ENCODE assay signal across 8 cellular contexts in the genomic region with DNA sequence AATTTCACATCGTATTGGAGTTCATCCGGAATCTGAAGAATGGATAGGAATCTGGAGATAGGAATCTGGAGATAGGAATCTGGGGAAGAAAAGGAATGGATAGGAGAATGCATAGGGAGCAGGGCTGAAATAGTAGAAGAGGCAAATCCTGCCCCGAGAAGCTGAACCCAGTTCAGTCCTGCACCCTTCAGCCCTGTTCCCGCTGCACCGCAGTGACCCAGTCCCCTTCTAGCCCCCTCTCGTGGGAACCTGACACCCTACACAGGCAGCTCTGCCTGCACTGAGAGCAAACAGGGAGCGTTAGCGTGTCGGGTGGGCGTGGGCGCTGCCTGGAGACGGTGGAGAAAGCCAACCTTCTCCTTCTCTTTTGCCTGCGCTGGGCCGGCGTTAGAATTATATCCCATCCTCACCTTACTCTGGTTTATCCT. TPM values are rescaled to one million over a fixed set of nuclear protein-coding genes. Genes with fewer than 3 reads are reported as not detected.
DNase-seq lines count a peak whose midpoint lies in the region; ATAC-seq and TF ChIP-seq lines count a peak whose summit lies in the region.
"Had no signal": no experiment of that assay in that cellular context is flagged by ENCODE, and none has a peak within 500 bp of the region (broad histone marks: within the 10 kb centered on the region; RNA-seq: fewer than 3 reads in every experiment).

No MANE protein-coding gene starts in this region.

- H3K4me1 Mint-ChIP-seq in CD4-positive, alpha-beta memory T cell, result peaks cover 0 to 11% (median 5%) of the 10 kb centered on the region in 4 donors
- no peaks in the 10 kb centered on the region for H3K4me1 Mint-ChIP-seq in activated T-helper 17 cell treated with anti-CD3 and anti-CD28 coated beads, Interleukin-2, amount 50 U/mL, for 72 hours
- peaks cover 0 to 12% (median 0%) of the 10 kb centered on the region in 3 donors for H3K4me1 Mint-ChIP-seq in naive B cell

- H3K27ac Mint-ChIP-seq in CD4-positive, alpha-beta memory T cell, result no peak overlapping the region
- H3K27ac Mint-ChIP-seq in activated T-helper 17 cell treated with anti-CD3 and anti-CD28 coated beads, Interleukin-2, amount 50 U/mL, for 72 hours, result no peak overlapping the region
- H3K27ac Mint-ChIP-seq in naive B cell, result no peak overlapping the region

- in situ Hi-C loops in GM13976 (cut with MboI; ENCODE audit: low sequenced_read_pairs, unreplicated experiment), result no loop called here

- H3K4me3 Mint-ChIP-seq in CD4-positive, alpha-beta memory T cell, result peak overlapping the region; percentile 73 to 86 (median 83)
- H3K4me3 Mint-ChIP-seq in activated T-helper 17 cell treated with anti-CD3 and anti-CD28 coated beads, Interleukin-2, amount 50 U/mL, for 72 hours, result no peak overlapping the region
- peak overlapping the region in 6 of 8 donors; percentile 39 to 91 (median 82) for H3K4me3 Mint-ChIP-seq in naive B cell

- peaks cover 8 to 11% of the 10 kb centered on the region in 2 donors for H3K27me3 Mint-ChIP-seq in CD4-positive, alpha-beta memory T cell
- no peaks in the 10 kb centered on the region for H3K27me3 Mint-ChIP-seq in activated T-helper 17 cell treated with anti-CD3 and anti-CD28 coated beads, Interleukin-2, amount 50 U/mL, for 72 hours
- peaks cover 0 to 10% (median 0%) of the 10 kb centered on the region in 3 donors for H3K27me3 Mint-ChIP-seq in naive B cell

- peaks cover 11% of the 10 kb centered on the region for H3K4me1 ChIP-seq in CD4-positive, alpha-beta memory T cell (ENCODE audit: insufficient read depth, low read length)

- no peak overlapping the region for H3K27ac ChIP-seq in CD4-positive, alpha-beta memory T cell (ENCODE audit: low read depth, low read length)

- no peaks in the 10 kb centered on the region for H3K9me3 ChIP-seq in CD4-positive, alpha-beta memory T cell (ENCODE audit: control insufficient read depth in 1 of 2, low read length in 2 of 2)

- H3K27me3 ChIP-seq in CD4-positive, alpha-beta memory T cell (ENCODE audit: insufficient read depth, low read length), result peaks cover 21% of the 10 kb centered on the region

- POLR2A ChIA-PET in CD4-positive, alpha-beta memory T cell (lab: Charles Lee; ENCODE audit: partially characterized antibody), result interaction anchor here (0.8 kb wide), 1 partner anchor 21 kb away, joined by 4 read pairs; no protein-coding TSS in a partner anchor

- intact Hi-C loops in CD4-positive, alpha-beta memory T cell (cut with micrococcal nuclease), result loop anchor here (2.0 to 10.0 kb wide), 2 partner anchors 24 to 186 kb away; a partner anchor contains a TSS

- DNase-seq in CD4-positive, alpha-beta memory T cell, result no peak
- no peak for DNase-seq in naive B cell
- DNase-seq in GM13976 (ENCODE audit: low spot score), result no peak
- DNase-seq: effector CD8-positive, alpha-beta T cell had no signal

- TF ChIP-seq CTCF in GM13976 (IDR thresholded peaks at IDR 0.05; ENCODE audit: borderline replicate concordance, control extremely low read depth, extremely low read depth, insufficient read depth, missing control alignments), result no peak

- no peaks in the 10 kb centered on the region for H3K36me3 ChIP-seq in CD4-positive, alpha-beta memory T cell (ENCODE audit: insufficient read depth, low read length)

- H3K36me3 Mint-ChIP-seq in CD4-positive, alpha-beta memory T cell, result no peaks in the 10 kb centered on the region
- H3K36me3 Mint-ChIP-seq in activated T-helper 17 cell treated with anti-CD3 and anti-CD28 coated beads, Interleukin-2, amount 50 U/mL, for 72 hours (ENCODE audit: low read depth), result no peaks in the 10 kb centered on the region
- H3K36me3 Mint-ChIP-seq in naive B cell, result no peaks in the 10 kb centered on the region

- peak; percentile 30 for ATAC-seq in activated T-helper 17 cell treated with anti-CD3 and anti-CD28 coated beads, Interleukin-2, amount 50 U/mL, for 72 hours (replicated peaks)
- ATAC-seq in naive B cell (ENCODE audit: low read depth in 2 of 2) (peak; percentile 36 to 44), GM19397 (IDR thresholded peaks at IDR 0.05; ENCODE audit: unreplicated experiment) (no peak), GM21576 (IDR thresholded peaks at IDR 0.05; ENCODE audit: unreplicated experiment) (no peak)

- H3K4me3 ChIP-seq in CD4-positive, alpha-beta memory T cell (ENCODE audit: low read length in 2 of 2), result peak overlapping the region in 1 of 2 donors; percentile 23

- CTCF ChIA-PET in CD4-positive, alpha-beta memory T cell (lab: Charles Lee; ENCODE audit: partially characterized antibody), result interaction anchor here (0.5 to 1.6 kb wide), 2 partner anchors 70 to 105 kb away, joined by 5 to 9 read pairs; no protein-coding TSS in a partner anchor

- no peaks in the 10 kb centered on the region for H3K9me3 Mint-ChIP-seq in CD4-positive, alpha-beta memory T cell
- no peaks in the 10 kb centered on the region for H3K9me3 Mint-ChIP-seq in activated T-helper 17 cell treated with anti-CD3 and anti-CD28 coated beads, Interleukin-2, amount 50 U/mL, for 72 hours
- no peaks in the 10 kb centered on the region for H3K9me3 Mint-ChIP-seq in naive B cell

RNA-seq across cellular contexts. Expression of a gene that starts 1.1 kb away (rescaled TPM):
- not detected for total RNA-seq in CD4-positive, alpha-beta memory T cell
- not detected for polyA plus RNA-seq in CD4-positive, alpha-beta memory T cell
- not detected for total RNA-seq in activated T-helper 17 cell treated with anti-CD3 and anti-CD28 coated beads, Interleukin-2, amount 50 U/mL, for 72 hours
- not detected for polyA plus RNA-seq in naive B cell (ENCODE audit: low read depth in 6 of 6)
- total RNA-seq: SK-MEL-5 had no signal

RNA-seq across cellular contexts. Expression of a gene that starts 19.7 kb away (rescaled TPM):
- total RNA-seq in CD4-positive, alpha-beta memory T cell, result under 1 TPM; 0.58 to 0.61 TPM
- not detected for polyA plus RNA-seq in CD4-positive, alpha-beta memory T cell
- under 1 TPM in 1 of 2 donors, not detected in 1; 0.24 TPM for total RNA-seq in activated T-helper 17 cell treated with anti-CD3 and anti-CD28 coated beads, Interleukin-2, amount 50 U/mL, for 72 hours
- under 1 TPM in 2 of 6 donors, not detected in 4; 0.26 to 0.32 TPM for polyA plus RNA-seq in naive B cell (ENCODE audit: low read depth in 6 of 6)
- total RNA-seq: SK-MEL-5 had no signal

RNA-seq across cellular contexts. Expression of a gene that starts 24.1 kb away (rescaled TPM):
- total RNA-seq in CD4-positive, alpha-beta memory T cell, result 10 to 100 TPM; 48.7 to 50.8 TPM
- 10 to 100 TPM; 12.0 to 16.7 TPM for polyA plus RNA-seq in CD4-positive, alpha-beta memory T cell
- 10 to 100 TPM; 16.9 to 25.4 TPM for total RNA-seq in activated T-helper 17 cell treated with anti-CD3 and anti-CD28 coated beads, Interleukin-2, amount 50 U/mL, for 72 hours
- 10 to 100 TPM in 3 of 6 donors, 1 to 10 TPM in 3; 6.4 to 19.5 (median 10.1) TPM for polyA plus RNA-seq in naive B cell (ENCODE audit: low read depth in 6 of 6)

RNA-seq across cellular contexts. Expression of a gene that starts 53.2 kb away (rescaled TPM):
- not detected for total RNA-seq in CD4-positive, alpha-beta memory T cell
- polyA plus RNA-seq in CD4-positive, alpha-beta memory T cell, result not detected
- total RNA-seq in activated T-helper 17 cell treated with anti-CD3 and anti-CD28 coated beads, Interleukin-2, amount 50 U/mL, for 72 hours, result not detected
- polyA plus RNA-seq in naive B cell (ENCODE audit: low read depth in 6 of 6), result not detected
- total RNA-seq: SK-MEL-5 had no signal

RNA-seq across cellular contexts. Expression of a gene that starts 59.6 kb away (rescaled TPM):
- total RNA-seq in CD4-positive, alpha-beta memory T cell, result not detected
- polyA plus RNA-seq in CD4-positive, alpha-beta memory T cell, result not detected
- not detected for total RNA-seq in activated T-helper 17 cell treated with anti-CD3 and anti-CD28 coated beads, Interleukin-2, amount 50 U/mL, for 72 hours
- not detected for polyA plus RNA-seq in naive B cell (ENCODE audit: low read depth in 6 of 6)
- total RNA-seq: SK-MEL-5 had no signal

Comparison
In these comparisons a context has a peak if more than half of its experiments do, and no peak if none do; other contexts are left out.
1. ATAC-seq: peak in activated T-helper 17 cell treated with anti-CD3 and anti-CD28 coated beads, Interleukin-2, amount 50 U/mL, for 72 hours (single experiment) and naive B cell (2 of 2); none in GM19397 (single experiment) and GM21576 (single experiment).